Comparison of ENCODE assay signal across 23 cellular contexts in genomic region chr2:210863283-210863682, GRCh38.
"Had no signal": no experiment of that assay in that cellular context is flagged by ENCODE, and none has a peak within 500 bp of the region (broad histone marks: within the 10 kb centered on the region; RNA-seq: fewer than 3 reads in every experiment).

No MANE protein-coding gene starts in this region.

- H3K4me3 Mint-ChIP-seq: dendritic cell treated with granulocyte-macrophage colony-stimulating factor and Interleukin-4, amounts not matched to agents 40 ng/mL and 50 ng/mL, for 4 days; effector memory CD8-positive, alpha-beta T cell; endodermal cell; mesothelial cell of epicardium had no signal

- DNase-seq: colonic mucosa; cortex of kidney; effector CD8-positive, alpha-beta T cell; effector memory CD8-positive, alpha-beta T cell; endodermal cell; erythroblast; esophagus squamous epithelium; foreskin fibroblast; foreskin melanocyte; gastrocnemius medialis; glutamatergic neuron; head of caudate nucleus; heart right ventricle; hippocampal formation; left cardiac atrium; left lung; left ventricle myocardium superior; lower lobe of right lung; mesenchymal stem cell had no signal

- H3K27ac ChIP-seq: colonic mucosa, epithelial cell of prostate, esophagus squamous epithelium, gastrocnemius medialis, heart right ventricle, left lung, lower lobe of right lung had no signal

- H3K9me3 Mint-ChIP-seq: dendritic cell treated with granulocyte-macrophage colony-stimulating factor and Interleukin-4, amounts not matched to agents 40 ng/mL and 50 ng/mL, for 4 days; endodermal cell had no signal

- H3K27ac Mint-ChIP-seq: dendritic cell treated with granulocyte-macrophage colony-stimulating factor and Interleukin-4, amounts not matched to agents 40 ng/mL and 50 ng/mL, for 4 days; effector memory CD8-positive, alpha-beta T cell; endodermal cell had no signal

- H3K36me3 ChIP-seq: colonic mucosa, esophagus squamous epithelium, gastrocnemius medialis, heart right ventricle, left lung, lower lobe of right lung had no signal

- H3K4me3 ChIP-seq: colonic mucosa, esophagus squamous epithelium, gastrocnemius medialis, heart right ventricle, left lung, lower lobe of right lung had no signal

- H3K27me3 Mint-ChIP-seq: dendritic cell treated with granulocyte-macrophage colony-stimulating factor and Interleukin-4, amounts not matched to agents 40 ng/mL and 50 ng/mL, for 4 days; effector memory CD8-positive, alpha-beta T cell had no signal

- ATAC-seq: effector memory CD8-positive, alpha-beta T cell; esophagus mucosa; gastrocnemius medialis; heart right ventricle; left lung; left ventricle myocardium superior; lower lobe of right lung had no signal

- H3K27me3 ChIP-seq: colonic mucosa, esophagus squamous epithelium, gastrocnemius medialis, heart right ventricle, left lung had no signal

- H3K9me3 ChIP-seq: colonic mucosa, esophagus squamous epithelium, gastrocnemius medialis, heart right ventricle, left lung, lower lobe of right lung had no signal

- H3K36me3 Mint-ChIP-seq: mesothelial cell of epicardium had no signal

- H3K4me1 ChIP-seq: colonic mucosa, esophagus squamous epithelium, gastrocnemius medialis, left lung, lower lobe of right lung had no signal
